20 cellular contexts compared by ENCODE assay signal in genomic region chr17:48150602-48151001, GRCh38. TPM values are rescaled to one million over a fixed set of nuclear protein-coding genes. Genes with fewer than 3 reads are reported as not detected.
DNase-seq lines count a peak whose midpoint lies in the region; ATAC-seq and TF ChIP-seq lines count a peak whose summit lies in the region.
"Had no signal": no experiment of that assay in that cellular context is flagged by ENCODE, and none has a peak within 500 bp of the region (broad histone marks: within the 10 kb centered on the region; RNA-seq: fewer than 3 reads in every experiment).

No MANE protein-coding gene starts in this region.

- no peak for TF ChIP-seq EP300 in neural cell (conservative IDR thresholded peaks at IDR 0.05; ENCODE audit: poor library complexity, severe bottlenecking)

- no peaks in the 10 kb centered on the region for H4K20me1 ChIP-seq in neural cell (ENCODE audit: insufficient read depth)

- peaks cover 6% of the 10 kb centered on the region for H3K4me1 Mint-ChIP-seq in activated T-cell treated with anti-CD3 and anti-CD28 coated beads, Interleukin-2, amount 50 U/mL, for 72 hours (ENCODE audit: low read depth)
- H3K4me1 Mint-ChIP-seq in T-helper 17 cell: peaks cover 6% of the 10 kb centered on the region
- H3K4me1 Mint-ChIP-seq: IgD-negative memory B cell had no signal

- H3K27ac ChIP-seq in neural cell (ENCODE audit: low read length): peak overlapping the region; percentile 84
- H3K27ac ChIP-seq: BLaER1 treated with 17β-estradiol and CSF1 and Interleukin-3, amounts not matched to agents 10 nM and 100 nM; RWPE1 had no signal

- H3K9me3 ChIP-seq in T-helper 17 cell (ENCODE audit: control insufficient read depth, low read length, poor library complexity, severe bottlenecking) (no peaks in the 10 kb centered on the region), neural cell (ENCODE audit: low read length) (no peaks in the 10 kb centered on the region)
- H3K9me3 ChIP-seq: BLaER1 treated with 17β-estradiol and CSF1 and Interleukin-3, amounts not matched to agents 10 nM and 100 nM had no signal

- DNase-seq in activated T-cell treated with anti-CD3 and anti-CD28 coated beads, Interleukin-2, amount 50 U/mL, for 72 hours: no peak
- DNase-seq in activated T-cell treated with anti-CD3 and anti-CD28 coated beads, Interleukin-2, amount 50 U/mL, for 48 hours: no peak
- DNase-seq in T-helper 17 cell (no peak), kidney glomerular epithelial cell (lab: John Stamatoyannopoulos, UW) (no peak), NOMO-1 treated with dmso at 0.1 percent for 144 hours (lab: John Stamatoyannopoulos, UW; ENCODE audit: unreplicated experiment) (no peak)
- DNase-seq: AML-193; CD4-positive, alpha-beta T cell; NCI-H1105 treated with DMSO at 0.1 percent for 48 hours; NCI-H146; NCI-H2029; NCI-H446 treated with DMSO at 0.1 percent for 48 hours; SHP77 treated with DMSO at 0.1 percent for 48 hours; T-helper 1 cell had no signal

- ATAC-seq in activated T-cell treated with anti-CD3 and anti-CD28 coated beads, Interleukin-2, amount 50 U/mL, for 72 hours (replicated peaks in 1 of 2): no peak
- ATAC-seq in T-helper 17 cell (no peak), GM19397 (IDR thresholded peaks at IDR 0.05; ENCODE audit: unreplicated experiment) (no peak)
- ATAC-seq: HCT116, Panc1 had no signal

- no peak overlapping the region for H3K9ac ChIP-seq in neural cell (ENCODE audit: low read length)
- H3K9ac ChIP-seq: BLaER1 treated with 17β-estradiol and CSF1 and Interleukin-3, amounts not matched to agents 10 nM and 100 nM had no signal

- no peaks in the 10 kb centered on the region for H3K9me2 ChIP-seq in neural cell (ENCODE audit: insufficient read depth, low read length)

- no peak overlapping the region for H2AFZ ChIP-seq in neural cell (ENCODE audit: low read depth, low read length)

- no peaks in the 10 kb centered on the region for H3K27me3 ChIP-seq in neural cell (ENCODE audit: insufficient read depth, low read depth, low read length)

- no peak overlapping the region for H3K4me3 Mint-ChIP-seq in activated T-cell treated with anti-CD3 and anti-CD28 coated beads, Interleukin-2, amount 50 U/mL, for 72 hours
- H3K4me3 Mint-ChIP-seq in T-helper 17 cell: no peak overlapping the region
- H3K4me3 Mint-ChIP-seq: CD4-positive, alpha-beta T cell; IgD-negative memory B cell had no signal

- H3K27ac Mint-ChIP-seq in activated T-cell treated with anti-CD3 and anti-CD28 coated beads, Interleukin-2, amount 50 U/mL, for 72 hours: peak overlapping the region; percentile 54
- H3K27ac Mint-ChIP-seq in T-helper 17 cell: peak overlapping the region; percentile 62
- H3K27ac Mint-ChIP-seq: CD4-positive, alpha-beta T cell had no signal

- TF ChIP-seq CTCF in neural cell (IDR thresholded peaks at IDR 0.05; ENCODE audit: poor library complexity, severe bottlenecking): no peak

- no peak overlapping the region for H3K4me3 ChIP-seq in neural cell (ENCODE audit: low read length)
- H3K4me3 ChIP-seq: BLaER1 treated with 17β-estradiol and CSF1 and Interleukin-3, amounts not matched to agents 10 nM and 100 nM had no signal

- H3K36me3 Mint-ChIP-seq in activated T-cell treated with anti-CD3 and anti-CD28 coated beads, Interleukin-2, amount 50 U/mL, for 72 hours (ENCODE audit: insufficient read depth in 2 of 2): no peaks in the 10 kb centered on the region
- peaks cover 2% of the 10 kb centered on the region for H3K36me3 Mint-ChIP-seq in T-helper 17 cell (ENCODE audit: low read depth)

- TF ChIP-seq RAD21 in neural cell (conservative IDR thresholded peaks at IDR 0.05): no peak

- no peaks in the 10 kb centered on the region for H3F3A ChIP-seq in neural cell (ENCODE audit: insufficient read depth, low read length, poor library complexity, severe bottlenecking)

- no peaks in the 10 kb centered on the region for H3K27me3 Mint-ChIP-seq in activated T-cell treated with anti-CD3 and anti-CD28 coated beads, Interleukin-2, amount 50 U/mL, for 72 hours (ENCODE audit: low read depth)
- H3K27me3 Mint-ChIP-seq in T-helper 17 cell: no peaks in the 10 kb centered on the region
- H3K27me3 Mint-ChIP-seq: CD4-positive, alpha-beta T cell; IgD-negative memory B cell had no signal

- no peaks in the 10 kb centered on the region for H3K9me3 Mint-ChIP-seq in activated T-cell treated with anti-CD3 and anti-CD28 coated beads, Interleukin-2, amount 50 U/mL, for 72 hours
- H3K9me3 Mint-ChIP-seq: CD4-positive, alpha-beta T cell; IgD-negative memory B cell had no signal

- H3K4me2 ChIP-seq in neural cell (ENCODE audit: low read length): no peak overlapping the region
- H3K4me2 ChIP-seq: BLaER1 treated with 17β-estradiol and CSF1 and Interleukin-3, amounts not matched to agents 10 nM and 100 nM had no signal

- no peaks in the 10 kb centered on the region for H3K79me2 ChIP-seq in neural cell (replicated peaks; ENCODE audit: insufficient read depth, low read length)

- H3K36me3 ChIP-seq in neural cell (ENCODE audit: insufficient read depth, low read length): no peaks in the 10 kb centered on the region
- H3K36me3 ChIP-seq: BLaER1 treated with 17β-estradiol and CSF1 and Interleukin-3, amounts not matched to agents 10 nM and 100 nM had no signal

TF ChIP-seq in neural cell, 6 proteins besides CTCF, POLR2A, EP300 and RAD21:
- no peak for TF ChIP-seq REST (IDR thresholded peaks at IDR 0.05; ENCODE audit: borderline replicate concordance)
- no peak for TF ChIP-seq MXI1 (conservative IDR thresholded peaks at IDR 0.05; ENCODE audit: poor library complexity, severe bottlenecking)

RNA-seq across cellular contexts. Expression of gene SNX11, which starts 43.0 kb away (rescaled TPM):
- 10 to 100 TPM; 30.5 to 30.6 TPM for total RNA-seq in activated T-cell treated with anti-CD3 and anti-CD28 coated beads, Interleukin-2, amount 50 U/mL, for 72 hours
- 10 to 100 TPM; 12.8 to 13.2 TPM for total RNA-seq in T-helper 17 cell
- 29.0 and 34.7 TPM in 2 replicates for polyA plus RNA-seq in neural cell
- polyA minus RNA-seq in neural cell: 25.7 and 30.7 TPM in 2 replicates

RNA-seq across cellular contexts. Expression of gene CBX1, which starts 49.3 kb away (rescaled TPM):
- 10 to 100 TPM; 47.0 to 62.3 TPM for total RNA-seq in activated T-cell treated with anti-CD3 and anti-CD28 coated beads, Interleukin-2, amount 50 U/mL, for 72 hours
- 10 to 100 TPM; 12.7 to 16.9 TPM for total RNA-seq in T-helper 17 cell
- 336 and 363 TPM in 2 replicates for polyA plus RNA-seq in neural cell
- 205 and 210 TPM in 2 replicates for polyA minus RNA-seq in neural cell
